In the genomic region with DNA sequence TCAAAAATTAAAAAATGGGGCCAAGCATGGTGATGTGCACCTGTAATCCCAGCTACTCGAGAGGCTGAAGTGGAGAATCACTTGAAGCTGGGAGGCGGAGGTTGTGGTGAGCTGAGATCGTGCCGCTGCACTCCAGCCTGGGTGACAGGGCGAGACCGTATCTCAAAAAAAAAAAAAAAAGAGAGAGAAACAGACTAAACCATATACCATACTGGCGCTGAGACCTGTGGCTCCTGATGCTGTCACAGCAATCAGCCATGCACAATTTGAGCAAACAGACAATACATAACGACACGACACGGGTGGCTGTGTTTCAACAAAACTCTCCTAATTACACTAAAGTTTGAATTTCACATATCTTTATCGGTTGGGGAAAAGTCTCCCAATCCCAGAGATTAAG, we compare ENCODE assay signal across 13 cellular contexts.
"Had no signal": no experiment of that assay in that cellular context is flagged by ENCODE, and none has a peak within 500 bp of the region (broad histone marks: within the 10 kb centered on the region; RNA-seq: fewer than 3 reads in every experiment).

No MANE protein-coding gene starts in this region.

- H3K4me3 Mint-ChIP-seq: activated naive CD4-positive, alpha-beta T cell treated with anti-CD3 and anti-CD28 coated beads, Interleukin-2, amount 50 U/mL, for 24 hours; activated T-cell treated with anti-CD3 and anti-CD28 coated beads, Interleukin-2, amount 50 U/mL, for 72 hours; mesothelial cell of epicardium; natural killer cell treated with Interleukin-12 subunit alpha and Interleukin-12 subunit beta and Interleukin-15 and Interleukin-18, amount 100 ng/mL, for 72 hours had no signal

- H3K27me3 ChIP-seq: breast epithelium, spleen, thyroid gland had no signal

- H3K36me3 ChIP-seq: breast epithelium, left lung, spleen, thyroid gland had no signal

- ATAC-seq: activated T-cell treated with anti-CD3 and anti-CD28 coated beads, Interleukin-2, amount 50 U/mL, for 72 hours; left lung; natural killer cell treated with Interleukin-12 subunit alpha and Interleukin-12 subunit beta and Interleukin-15 and Interleukin-18, amount 100 ng/mL, for 72 hours had no signal

- H3K36me3 Mint-ChIP-seq: activated naive CD4-positive, alpha-beta T cell treated with anti-CD3 and anti-CD28 coated beads, Interleukin-2, amount 50 U/mL, for 24 hours; mesothelial cell of epicardium; natural killer cell treated with Interleukin-12 subunit alpha and Interleukin-12 subunit beta and Interleukin-15 and Interleukin-18, amount 100 ng/mL, for 72 hours had no signal

- H3K9me3 Mint-ChIP-seq: activated naive CD4-positive, alpha-beta T cell treated with anti-CD3 and anti-CD28 coated beads, Interleukin-2, amount 50 U/mL, for 24 hours; activated T-cell treated with anti-CD3 and anti-CD28 coated beads, Interleukin-2, amount 50 U/mL, for 72 hours; mesothelial cell of epicardium; natural killer cell treated with Interleukin-12 subunit alpha and Interleukin-12 subunit beta and Interleukin-15 and Interleukin-18, amount 100 ng/mL, for 72 hours had no signal

- H3K27ac ChIP-seq: breast epithelium, left lung, spleen, thyroid gland had no signal

- H3K4me1 ChIP-seq: breast epithelium, left lung, thyroid gland had no signal

- DNase-seq: activated CD4-positive, alpha-beta T cell treated with anti-CD3 and anti-CD28 coated beads, Interleukin-2, amount 50 U/mL, for 4 hours; activated effector memory CD4-positive, alpha-beta T cell treated with anti-CD3 and anti-CD28 coated beads, Interleukin-2, amount 50 U/mL, for 16 hours; activated T-cell treated with anti-CD3 and anti-CD28 coated beads, Interleukin-2, amount 50 U/mL, for 72 hours; cerebellar nuclear complex; cortex of kidney; left lung; spleen; stimulated activated naive CD4-positive, alpha-beta T cell; thyroid gland had no signal

- H3K4me3 ChIP-seq: breast epithelium, left lung, spleen, thyroid gland had no signal

- H3K27ac Mint-ChIP-seq: activated naive CD4-positive, alpha-beta T cell treated with anti-CD3 and anti-CD28 coated beads, Interleukin-2, amount 50 U/mL, for 24 hours; activated T-cell treated with anti-CD3 and anti-CD28 coated beads, Interleukin-2, amount 50 U/mL, for 72 hours; mesothelial cell of epicardium; natural killer cell treated with Interleukin-12 subunit alpha and Interleukin-12 subunit beta and Interleukin-15 and Interleukin-18, amount 100 ng/mL, for 72 hours had no signal

- H3K9me3 ChIP-seq: breast epithelium, left lung, spleen, thyroid gland had no signal

- H3K27me3 Mint-ChIP-seq: natural killer cell treated with Interleukin-12 subunit alpha and Interleukin-12 subunit beta and Interleukin-15 and Interleukin-18, amount 100 ng/mL, for 72 hours had no signal

- H3K4me1 Mint-ChIP-seq: activated naive CD4-positive, alpha-beta T cell treated with anti-CD3 and anti-CD28 coated beads, Interleukin-2, amount 50 U/mL, for 24 hours; mesothelial cell of epicardium had no signal
